1 cellular context compared by ENCODE assay signal in genomic region chr7:73606801-73607691, GRCh38.
TF ChIP-seq lines count a peak whose summit lies in the region.

No MANE protein-coding gene starts in this region.

TF ChIP-seq in GM23338, 12 proteins besides CTCF, POLR2A, EP300 and RAD21:
- TF ChIP-seq REST (IDR thresholded peaks at IDR 0.05; ENCODE audit: unreplicated experiment) (no peak), ZNF331 (CRISPR knock-in tag; IDR thresholded peaks at IDR 0.05; ENCODE audit: low read depth) (no peak), EZH2 (IDR thresholded peaks at IDR 0.05; ENCODE audit: low read depth, unreplicated experiment) (no peak), ZNF114 (CRISPR knock-in tag; IDR thresholded peaks at IDR 0.05) (no peak), ETS1 (IDR thresholded peaks at IDR 0.05) (no peak), ZNF462 (CRISPR knock-in tag; IDR thresholded peaks at IDR 0.05) (no peak), POLR2AphosphoS5 (IDR thresholded peaks at IDR 0.05; ENCODE audit: low read depth) (no peak), JUNB (IDR thresholded peaks at IDR 0.05; ENCODE audit: unreplicated experiment) (no peak), NANOG (IDR thresholded peaks at IDR 0.05; ENCODE audit: borderline replicate concordance) (no peak), EZH2phosphoT487 (IDR thresholded peaks at IDR 0.05; ENCODE audit: unreplicated experiment) (no peak), CREB1 (CRISPR knock-in tag; IDR thresholded peaks at IDR 0.05; ENCODE audit: low read depth) (no peak), STAT1 (IDR thresholded peaks at IDR 0.05; ENCODE audit: unreplicated experiment) (no peak)
